In genomic region chr15:64702816-64703631, GRCh38 we compare ENCODE assay signal across 8 cellular contexts.
A peak's percentile ranks its signal among the peaks of the same experiment; 100 is the strongest.
DNase-seq lines count a peak whose midpoint lies in the region; ATAC-seq and TF ChIP-seq lines count a peak whose summit lies in the region.

No MANE protein-coding gene starts in this region.

- peak; percentile 63 for ATAC-seq in HG03469 (IDR thresholded peaks at IDR 0.05; ENCODE audit: unreplicated experiment)
- peak; percentile 86 for ATAC-seq in left lobe of liver

- H3K4me3 Mint-ChIP-seq in activated CD4-positive, alpha-beta T cell treated with anti-CD3 and anti-CD28 coated beads, Interleukin-2, amount 10 ng/mL, durations not matched to agents 24 days and 14 days, result peak overlapping the region; percentile 89

- no peaks in the 10 kb centered on the region for H3K27me3 Mint-ChIP-seq in activated CD4-positive, alpha-beta T cell treated with anti-CD3 and anti-CD28 coated beads, Interleukin-2, amount 10 ng/mL, durations not matched to agents 24 days and 14 days

- DNase-seq in AML-193 (lab: John Stamatoyannopoulos, UW), result peak; percentile 70 to 75
- DNase-seq in GM19240 (ENCODE audit: insufficient read length, low spot score), result peak; percentile 82
- peak; percentile 60 to 96 for DNase-seq in NCI-H526 (lab: John Stamatoyannopoulos, UW)
- peak; percentile 99 for DNase-seq in activated CD4-positive, alpha-beta T cell treated with anti-CD3 and anti-CD28 coated beads, Interleukin-2, amount 10 ng/mL, durations not matched to agents 24 days and 14 days
- DNase-seq in colonic mucosa, result peak; percentile 98
- peak; percentile 97 for DNase-seq in left lobe of liver (ENCODE audit: low spot score)
- DNase-seq in stimulated activated CD4-positive, alpha-beta T cell treated with anti-CD3 and anti-CD28 coated beads, Interleukin-1b, Interleukin-23, amount 100 ng/mL, for 48 hours, result peak; percentile 94

- H3K4me3 ChIP-seq in colonic mucosa, result peak overlapping the region; percentile 80

- no peak for TF ChIP-seq CTCF in colonic mucosa (IDR thresholded peaks at IDR 0.05)

- H3K9me3 Mint-ChIP-seq in activated CD4-positive, alpha-beta T cell treated with anti-CD3 and anti-CD28 coated beads, Interleukin-2, amount 10 ng/mL, durations not matched to agents 24 days and 14 days, result no peaks in the 10 kb centered on the region

- no peaks in the 10 kb centered on the region for H3K27me3 ChIP-seq in colonic mucosa

- H3K9me3 ChIP-seq in colonic mucosa, result no peaks in the 10 kb centered on the region

- no peaks in the 10 kb centered on the region for H3K36me3 ChIP-seq in colonic mucosa

- peaks cover 12% of the 10 kb centered on the region for H3K36me3 Mint-ChIP-seq in activated CD4-positive, alpha-beta T cell treated with anti-CD3 and anti-CD28 coated beads, Interleukin-2, amount 10 ng/mL, durations not matched to agents 24 days and 14 days (ENCODE audit: low read depth)

- H3K4me1 Mint-ChIP-seq in activated CD4-positive, alpha-beta T cell treated with anti-CD3 and anti-CD28 coated beads, Interleukin-2, amount 10 ng/mL, durations not matched to agents 24 days and 14 days, result peaks cover 51% of the 10 kb centered on the region

- intact Hi-C loops in activated CD4-positive, alpha-beta T cell treated with anti-CD3 and anti-CD28 coated beads, Interleukin-2, amount 10 ng/mL, durations not matched to agents 24 days and 14 days (cut with micrococcal nuclease), result no loop called here
- intact Hi-C loops in colonic mucosa (cut with DNase I), result no loop called here

- H3K27ac Mint-ChIP-seq in activated CD4-positive, alpha-beta T cell treated with anti-CD3 and anti-CD28 coated beads, Interleukin-2, amount 10 ng/mL, durations not matched to agents 24 days and 14 days, result peak overlapping the region; percentile 86

- H3K4me1 ChIP-seq in colonic mucosa, result no peaks in the 10 kb centered on the region

- H3K9ac ChIP-seq in colonic mucosa (ENCODE audit: low read depth in 2 of 2, low read length in 2 of 2), result peak overlapping the region; percentile 88 to 91

- H3K27ac ChIP-seq in colonic mucosa, result peak overlapping the region; percentile 53

Comparison
In these comparisons a context has a peak if more than half of its experiments do, and no peak if none do; other contexts are left out.
1. Peak in every context shown above with its lines: DNase-seq, ATAC-seq, H3K4me3 ChIP-seq and H3K27ac ChIP-seq.